ENCODE assay signal across 24 cellular contexts in genomic region chr10:121195524-121195910, GRCh38.
DNase-seq lines count a peak whose midpoint lies in the region; ATAC-seq, FAIRE-seq and TF ChIP-seq lines count a peak whose summit lies in the region.
"Had no signal": no experiment of that assay in that cellular context is flagged by ENCODE, and none has a peak within 500 bp of the region (broad histone marks: within the 10 kb centered on the region; RNA-seq: fewer than 3 reads in every experiment).

No MANE protein-coding gene starts in this region.

- FAIRE-seq in HepG2 (lab: Jason Lieb, UNC), result no peak
- no peak for FAIRE-seq in pancreas (lab: Jason Lieb, UNC)
- FAIRE-seq: A549, D721Med, GM12878, GM19239 had no signal

- in situ Hi-C loops in HepG2 (cut with HindIII; ENCODE audit: extremely low pct_ligation_motif_present, low pct_unique_long_range_greater_than_20kb), result no loop called here

- DNase-seq in right lobe of liver (peak in 1 of 3 donors; percentile 19), HepG2 (ENCODE audit: low spot score) (no peak), left lobe of liver (ENCODE audit: low spot score) (no peak), pancreas (peak in 1 of 6 donors; percentile 15), stomach (no peak)
- DNase-seq: 8988T; ACHN; AML-193; BE2C; CD4-positive, alpha-beta T cell; CD8-positive, alpha-beta memory T cell; DMS 273 treated with DMSO at 0.1 percent for 48 hours; DMS79; EL; GDM1; GM23248; H9 had no signal

- H2AFZ ChIP-seq in HepG2 (ENCODE audit: low read length), result no peak overlapping the region
- H2AFZ ChIP-seq: GM23248 had no signal

- CTCF ChIA-PET in HepG2 (lab: Yijun Ruan, JAX; ENCODE audit: low intra/inter-chr PET ratio, low total read pairs), result no interaction called here

- TF ChIP-seq EP300 in HepG2 (IDR thresholded peaks at IDR 0.05; ENCODE audit: low read depth in 2 of 2, low read length in 2 of 2) (no peak), HepG2 (CRISPR knock-in tag; IDR thresholded peaks at IDR 0.05; ENCODE audit: borderline replicate concordance) (no peak), stomach (IDR thresholded peaks at IDR 0.05) (no peak)

- no peaks in the 10 kb centered on the region for H4K20me1 ChIP-seq in HepG2 (ENCODE audit: insufficient read depth, low read length)
- H4K20me1 ChIP-seq: BLaER1 treated with 17β-estradiol and CSF1 and Interleukin-3, amounts not matched to agents 10 nM and 100 nM had no signal

- POLR2A ChIA-PET in HepG2 (lab: Yijun Ruan, JAX), result no interaction called here

- no peak for TF ChIP-seq RAD21 in HepG2 (CRISPR knock-in tag; IDR thresholded peaks at IDR 0.05)

- H3K9me3 ChIP-seq in right lobe of liver (no peaks in the 10 kb centered on the region), HepG2 (ENCODE audit: low read length) (no peaks in the 10 kb centered on the region), pancreas (no peaks in the 10 kb centered on the region), stomach (no peaks in the 10 kb centered on the region)
- H3K9me3 ChIP-seq: A549, BE2C had no signal

- no peak overlapping the region for H3K4me2 ChIP-seq in HepG2 (ENCODE audit: low read depth, low read length)
- H3K4me2 ChIP-seq: A549; BLaER1 treated with 17β-estradiol and CSF1 and Interleukin-3, amounts not matched to agents 10 nM and 100 nM had no signal

- 20% methylated on average over 5 of the region's 8 CpGs for WGBS in right lobe of liver (ENCODE audit: insufficient coverage, low coverage, low lambda C conversion rate, missing lambda C conversion rate)
- 34% methylated on average over 7 of the region's 8 CpGs for WGBS in HepG2 (ENCODE audit: low lambda C conversion rate)
- 27 to 37% methylated on average over 8 of the region's 8 CpGs for WGBS in pancreas, 2 donors
- WGBS in stomach, 5 donors, result 61 to 68% (median 63%) methylated on average over 8 of the region's 8 CpGs

- H3K4me1 ChIP-seq in right lobe of liver (peaks cover 0 to 11% (median 0%) of the 10 kb centered on the region in 4 donors), HepG2 (ENCODE audit: insufficient read depth, low read length) (no peaks in the 10 kb centered on the region), pancreas (no peaks in the 10 kb centered on the region), stomach (no peaks in the 10 kb centered on the region)
- H3K4me1 ChIP-seq: A549; BE2C; BLaER1 treated with 17β-estradiol and CSF1 and Interleukin-3, amounts not matched to agents 10 nM and 100 nM had no signal

- H3K36me3 ChIP-seq in right lobe of liver, result no peaks in the 10 kb centered on the region
- no peaks in the 10 kb centered on the region for H3K36me3 ChIP-seq in HepG2 (replicated peaks in 1 of 2; ENCODE audit: control insufficient read depth in 1 of 2, insufficient read depth in 2 of 2, low read length in 2 of 2)
- H3K36me3 ChIP-seq in pancreas, result no peaks in the 10 kb centered on the region
- no peaks in the 10 kb centered on the region for H3K36me3 ChIP-seq in stomach
- H3K36me3 ChIP-seq: BE2C; BLaER1 treated with 17β-estradiol and CSF1 and Interleukin-3, amounts not matched to agents 10 nM and 100 nM had no signal

- H3K27ac ChIP-seq in right lobe of liver (no peak overlapping the region), HepG2 (ENCODE audit: extremely low read length, insufficient read depth, low read length) (no peak overlapping the region), pancreas (peak overlapping the region in 1 of 4 donors; percentile 26), stomach (no peak overlapping the region)
- H3K27ac ChIP-seq: A549; BLaER1 treated with 17β-estradiol and CSF1 and Interleukin-3, amounts not matched to agents 10 nM and 100 nM; GM23248 had no signal

- H3K79me2 ChIP-seq in HepG2 (ENCODE audit: insufficient read depth, low read length), result no peaks in the 10 kb centered on the region

- H3K27me3 ChIP-seq in right lobe of liver (no peaks in the 10 kb centered on the region), HepG2 (ENCODE audit: control insufficient read depth in 1 of 2, insufficient read depth in 2 of 2, low read length in 2 of 2) (no peaks in the 10 kb centered on the region; a peak in 1 of 5 replicates), pancreas (no peaks in the 10 kb centered on the region), stomach (no peaks in the 10 kb centered on the region)
- H3K27me3 ChIP-seq: BE2C; BLaER1 treated with 17β-estradiol and CSF1 and Interleukin-3, amounts not matched to agents 10 nM and 100 nM had no signal

- intact Hi-C loops in right lobe of liver (cut with DNase I) (no loop called here), HepG2 (cut with micrococcal nuclease; ENCODE audit: unreplicated experiment) (no loop called here), pancreas (cut with DNase I) (no loop called here), stomach (cut with DNase I; ENCODE audit: low total_unique reads) (no loop called here)

- ATAC-seq in right lobe of liver (peak; percentile 59 to 84 (median 78)), HepG2 (no peak), left lobe of liver (peak; percentile 71), pancreas (peak; percentile 20 to 76 (median 40)), HG02970 (IDR thresholded peaks at IDR 0.05; ENCODE audit: low FRiP score, unreplicated experiment) (no peak)
- ATAC-seq: A549, GM12878, HCT116 had no signal

- no TSS peak for BruUV-seq in HepG2 (replicated peaks; lab: Mats Ljungman, UMichigan)

- TF ChIP-seq POLR2A in right lobe of liver (IDR thresholded peaks at IDR 0.05), result no peak
- no peak for TF ChIP-seq POLR2A in HepG2 (IDR thresholded peaks at IDR 0.05; ENCODE audit: insufficient read depth in 1 of 2, low read depth in 2 of 2, low read length in 2 of 2)
- TF ChIP-seq POLR2A in stomach (IDR thresholded peaks at IDR 0.05), result no peak

- H3K9ac ChIP-seq in HepG2 (ENCODE audit: insufficient read depth, low read depth, low read length), result no peak overlapping the region
- H3K9ac ChIP-seq: BLaER1 treated with 17β-estradiol and CSF1 and Interleukin-3, amounts not matched to agents 10 nM and 100 nM; GM23248 had no signal

- TF ChIP-seq CTCF in right lobe of liver (IDR thresholded peaks at IDR 0.05), result no peak
- TF ChIP-seq CTCF in HepG2 (CRISPR knock-in tag; IDR thresholded peaks at IDR 0.05), result no peak
- no peak for TF ChIP-seq CTCF in pancreas (IDR thresholded peaks at IDR 0.05)
- TF ChIP-seq CTCF in stomach (IDR thresholded peaks at IDR 0.05), result no peak

- peak overlapping the region in 2 of 3 donors; percentile 20 to 25 for H3K4me3 ChIP-seq in right lobe of liver
- no peak overlapping the region for H3K4me3 ChIP-seq in HepG2 (replicated peaks in 1 of 3; ENCODE audit: insufficient read depth in 1 of 3, low read depth in 2 of 3, low read length in 3 of 3)
- H3K4me3 ChIP-seq in pancreas, result no peak overlapping the region
- no peak overlapping the region for H3K4me3 ChIP-seq in stomach
- H3K4me3 ChIP-seq: A549; BLaER1 treated with 17β-estradiol and CSF1 and Interleukin-3, amounts not matched to agents 10 nM and 100 nM; GM12878; GM23248 had no signal

TF ChIP-seq in HepG2, 621 proteins besides CTCF, POLR2A, EP300 and RAD21:
- TF ChIP-seq DNMT1 (CRISPR knock-in tag; IDR thresholded peaks at IDR 0.05) (no peak), ZBTB8A (CRISPR knock-in tag; IDR thresholded peaks at IDR 0.05; ENCODE audit: borderline replicate concordance, low read depth) (no peak), HNF1A (IDR thresholded peaks at IDR 0.05; ENCODE audit: low read depth) (no peak), HNF1A (CRISPR knock-in tag; IDR thresholded peaks at IDR 0.05; ENCODE audit: borderline replicate concordance) (no peak), NFIC (IDR thresholded peaks at IDR 0.05; ENCODE audit: low read length) (no peak), FOXK2 (IDR thresholded peaks at IDR 0.05) (no peak), ZNF746 (CRISPR knock-in tag; IDR thresholded peaks at IDR 0.05) (no peak)

Comparison
In these comparisons a context has a peak if more than half of its experiments do, and no peak if none do; other contexts are left out.
1. ATAC-seq: peak in right lobe of liver (4 of 4), left lobe of liver (single experiment) and pancreas (4 of 4); none in HepG2 (single experiment) and HG02970 (single experiment).
2. H3K4me3 ChIP-seq: peak in right lobe of liver (2 of 3); none in HepG2 (0 of 3), pancreas (0 of 4) and stomach (0 of 4).